8 cellular contexts compared by ENCODE assay signal in the genomic region with DNA sequence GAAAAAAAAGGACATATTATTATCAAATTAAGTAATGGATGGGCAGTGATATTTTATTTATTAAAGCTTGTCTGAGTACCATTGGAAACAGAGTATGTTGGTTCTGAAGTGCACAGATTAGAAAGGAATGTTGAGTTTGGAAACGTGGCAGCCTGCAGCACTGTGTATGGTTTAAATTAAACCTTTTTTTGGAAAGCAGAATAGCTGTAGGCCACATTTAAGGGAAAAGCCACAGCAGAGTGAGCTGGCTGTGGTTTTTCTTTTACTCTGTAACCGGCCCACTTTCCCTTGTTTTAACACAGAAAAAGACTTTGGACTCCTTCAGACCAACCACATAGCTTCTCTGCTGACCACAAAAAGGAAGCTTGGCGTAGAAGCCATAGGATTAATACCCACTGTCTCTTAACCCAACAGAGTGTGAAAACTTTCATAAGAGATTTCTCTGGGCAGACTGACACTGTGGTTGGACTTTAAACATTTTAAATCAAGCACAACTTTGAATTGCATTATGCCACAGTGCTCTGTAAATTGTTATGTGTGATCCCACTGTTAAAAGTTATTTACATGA.
DNase-seq lines count a peak whose midpoint lies in the region; ATAC-seq and TF ChIP-seq lines count a peak whose summit lies in the region.

No MANE protein-coding gene starts in this region.

- peaks cover 23% of the 10 kb centered on the region for H3K4me1 ChIP-seq in SJCRH30

- no peaks in the 10 kb centered on the region for H3K9me3 ChIP-seq in SJCRH30 (replicated peaks)

- DNase-seq in GDM1 (lab: John Stamatoyannopoulos, UW): peak; percentile 10
- peak; percentile 46 to 74 for DNase-seq in SJCRH30
- DNase-seq in fibroblast of mammary gland (ENCODE audit: low read depth): peak; percentile 87
- DNase-seq in renal cortical epithelial cell (ENCODE audit: low read depth): peak; percentile 93
- DNase-seq in effector CD4-positive, alpha-beta T cell: no peak
- DNase-seq in HPDE6-E6E7 (ENCODE audit: extremely low spot score): no peak

- H3K27me3 ChIP-seq in SJCRH30: no peaks in the 10 kb centered on the region

- no peak for ATAC-seq in HG03439 (IDR thresholded peaks at IDR 0.05; ENCODE audit: unreplicated experiment)
- ATAC-seq in HG02973 (IDR thresholded peaks at IDR 0.05; ENCODE audit: unreplicated experiment): no peak

- H3K4me3 ChIP-seq in SJCRH30 (no peak overlapping the region), fibroblast of mammary gland (ENCODE audit: control insufficient read depth, low read depth, low read length) (no peak overlapping the region)

- no peak for TF ChIP-seq CTCF in fibroblast of mammary gland (conservative IDR thresholded peaks at IDR 0.05; ENCODE audit: control insufficient read depth, insufficient read depth, low read depth, low read length)

- H3K27ac ChIP-seq in SJCRH30: no peak overlapping the region

- H3K36me3 ChIP-seq in SJCRH30: no peaks in the 10 kb centered on the region

Comparison
In these comparisons a context has a peak if more than half of its experiments do, and no peak if none do; other contexts are left out.
1. DNase-seq: peak in GDM1 (single experiment), SJCRH30 (2 of 2), fibroblast of mammary gland (single experiment) and renal cortical epithelial cell (single experiment); none in effector CD4-positive, alpha-beta T cell (single experiment) and HPDE6-E6E7 (single experiment).